ENCODE assay signal across 1 cellular context in genomic region chr5:139847790-139848507, GRCh38.
TF ChIP-seq lines count a peak whose summit lies in the region.

No MANE protein-coding gene starts in this region.

TF ChIP-seq in H1, 55 proteins besides CTCF, POLR2A, EP300 and RAD21 (continued from another document):
- TF ChIP-seq BACH1 (IDR thresholded peaks at IDR 0.05; ENCODE audit: low read length) (peak; percentile 15; the same call in 1 of the 2 replicates), CBX8 (IDR thresholded peaks at IDR 0.05; ENCODE audit: borderline replicate concordance, low read depth, low read length) (no peak), GABPA (IDR thresholded peaks at IDR 0.05; ENCODE audit: borderline replicate concordance, insufficient read depth, low read length) (peak; percentile 30; the same call in 1 of the 2 replicates), MAFK (IDR thresholded peaks at IDR 0.05; ENCODE audit: low read depth, low read length) (no peak), SUZ12 (IDR thresholded peaks at IDR 0.05; ENCODE audit: low read length) (peak; percentile 52; the same call in 1 of the 2 replicates), CEBPB (IDR thresholded peaks at IDR 0.05; ENCODE audit: low read depth, low read length) (no peak), BCL11A (IDR thresholded peaks at IDR 0.05; ENCODE audit: low read depth in 2 of 2, low read length in 2 of 2) (no peak), USF2 (IDR thresholded peaks at IDR 0.05; ENCODE audit: low read length) (no peak), ASH2L (IDR thresholded peaks at IDR 0.05; ENCODE audit: low read length) (no peak)
- TF ChIP-seq, protein P1, sequence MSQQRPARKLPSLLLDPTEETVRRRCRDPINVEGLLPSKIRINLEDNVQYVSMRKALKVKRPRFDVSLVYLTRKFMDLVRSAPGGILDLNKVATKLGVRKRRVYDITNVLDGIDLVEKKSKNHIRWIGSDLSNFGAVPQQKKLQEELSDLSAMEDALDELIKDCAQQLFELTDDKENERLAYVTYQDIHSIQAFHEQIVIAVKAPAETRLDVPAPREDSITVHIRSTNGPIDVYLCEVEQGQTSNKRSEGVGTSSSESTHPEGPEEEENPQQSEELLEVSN (IDR thresholded peaks at IDR 0.05): no peak
- TF ChIP-seq, protein P2, sequence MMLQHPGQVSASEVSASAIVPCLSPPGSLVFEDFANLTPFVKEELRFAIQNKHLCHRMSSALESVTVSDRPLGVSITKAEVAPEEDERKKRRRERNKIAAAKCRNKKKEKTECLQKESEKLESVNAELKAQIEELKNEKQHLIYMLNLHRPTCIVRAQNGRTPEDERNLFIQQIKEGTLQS (IDR thresholded peaks at IDR 0.05; ENCODE audit: insufficient read depth, low read depth, low read length): no peak
- TF ChIP-seq, protein P3, sequence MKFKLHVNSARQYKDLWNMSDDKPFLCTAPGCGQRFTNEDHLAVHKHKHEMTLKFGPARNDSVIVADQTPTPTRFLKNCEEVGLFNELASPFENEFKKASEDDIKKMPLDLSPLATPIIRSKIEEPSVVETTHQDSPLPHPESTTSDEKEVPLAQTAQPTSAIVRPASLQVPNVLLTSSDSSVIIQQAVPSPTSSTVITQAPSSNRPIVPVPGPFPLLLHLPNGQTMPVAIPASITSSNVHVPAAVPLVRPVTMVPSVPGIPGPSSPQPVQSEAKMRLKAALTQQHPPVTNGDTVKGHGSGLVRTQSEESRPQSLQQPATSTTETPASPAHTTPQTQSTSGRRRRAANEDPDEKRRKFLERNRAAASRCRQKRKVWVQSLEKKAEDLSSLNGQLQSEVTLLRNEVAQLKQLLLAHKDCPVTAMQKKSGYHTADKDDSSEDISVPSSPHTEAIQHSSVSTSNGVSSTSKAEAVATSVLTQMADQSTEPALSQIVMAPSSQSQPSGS (IDR thresholded peaks at IDR 0.05; ENCODE audit: low read length): no peak
